In genomic region chr17:27322690-27323508, GRCh38 we compare ENCODE assay signal across 13 cellular contexts. TPM values are rescaled to one million over a fixed set of nuclear protein-coding genes. Genes with fewer than 3 reads are reported as not detected.
DNase-seq lines count a peak whose midpoint lies in the region; ATAC-seq, FAIRE-seq and TF ChIP-seq lines count a peak whose summit lies in the region.
"Had no signal": no experiment of that assay in that cellular context is flagged by ENCODE, and none has a peak within 500 bp of the region (broad histone marks: within the 10 kb centered on the region; RNA-seq: fewer than 3 reads in every experiment).

No MANE protein-coding gene starts in this region.

- TF ChIP-seq RAD21 in H1 (IDR thresholded peaks at IDR 0.05 in 1 of 2, conservative IDR thresholded peaks at IDR 0.05 in 1 of 2; ENCODE audit: low read depth in 2 of 2, low read length in 2 of 2): no peak

- H3K4me1 Mint-ChIP-seq in nephron: peaks cover 53% of the 10 kb centered on the region
- no peaks in the 10 kb centered on the region for H3K4me1 Mint-ChIP-seq in activated T-cell treated with anti-CD3 and anti-CD28 coated beads, Interleukin-2, amount 50 U/mL, for 72 hours (ENCODE audit: low read depth)

- no peak overlapping the region for H3K9ac ChIP-seq in H1 (replicated peaks in 1 of 4; ENCODE audit: extremely low read depth in 1 of 4, low read depth in 3 of 4, low read length in 3 of 4)

- H3K9me3 Mint-ChIP-seq in nephron: no peaks in the 10 kb centered on the region
- no peaks in the 10 kb centered on the region for H3K9me3 Mint-ChIP-seq in activated T-cell treated with anti-CD3 and anti-CD28 coated beads, Interleukin-2, amount 50 U/mL, for 72 hours
- H3K9me3 Mint-ChIP-seq: stimulated activated naive CD8-positive, alpha-beta T cell treated with anti-CD3 and anti-CD28 coated beads, Interleukin-15, Interleukin-2, amounts not matched to agents 100 ng/mL and 50 ng/mL, for 24 hours had no signal

- H2BK20ac ChIP-seq in H1 (ENCODE audit: low read length): no peak overlapping the region

- H3K14ac ChIP-seq in H1 (ENCODE audit: insufficient read length): no peak overlapping the region

- H2BK120ac ChIP-seq in H1 (replicated peaks; ENCODE audit: low read depth, low read length): no peak overlapping the region

- peak overlapping the region; percentile 13 to 56 (median 34) for H3K27ac Mint-ChIP-seq in nephron
- no peak overlapping the region for H3K27ac Mint-ChIP-seq in activated T-cell treated with anti-CD3 and anti-CD28 coated beads, Interleukin-2, amount 50 U/mL, for 72 hours
- H3K27ac Mint-ChIP-seq: stimulated activated naive CD8-positive, alpha-beta T cell treated with anti-CD3 and anti-CD28 coated beads, Interleukin-15, Interleukin-2, amounts not matched to agents 100 ng/mL and 50 ng/mL, for 24 hours had no signal

- no peak overlapping the region for H4K91ac ChIP-seq in H1 (replicated peaks; ENCODE audit: insufficient read length, low read length)

- H3K4me2 ChIP-seq in H1 (ENCODE audit: insufficient read depth in 1 of 2, low read depth in 2 of 2, low read length in 2 of 2): no peak overlapping the region
- H3K4me2 ChIP-seq: smooth muscle cell had no signal

- H4K5ac ChIP-seq in H1 (ENCODE audit: insufficient read length, low read depth, low read length): no peak overlapping the region

- no peak for TF ChIP-seq EP300 in H1 (IDR thresholded peaks at IDR 0.05; ENCODE audit: borderline replicate concordance in 1 of 2, low read depth in 2 of 2, low read length in 2 of 2)

- DNase-seq in left ventricle myocardium inferior (no peak), cardiac septum (ENCODE audit: low spot score) (no peak), H1 (ENCODE audit: low read depth in 1 of 2, low spot score in 2 of 2) (peak in 1 of 2 experiments; percentile 33), vagina (ENCODE audit: extremely low spot score in 2 of 2) (no peak), amygdala (lab: John Stamatoyannopoulos, UW) (no peak), NCI-H1436 treated with DMSO at 0.1 percent for 48 hours (lab: John Stamatoyannopoulos, UW) (no peak)
- no peak for DNase-seq in activated T-cell treated with anti-CD3 and anti-CD28 coated beads, Interleukin-2, amount 50 U/mL, for 72 hours
- DNase-seq: activated naive CD4-positive, alpha-beta T cell treated with Interleukin-2 at 50 U/mL for 16 hours; NCI-H187 treated with DMSO at 0.1 percent for 48 hours; NCI-H524 treated with DMSO at 0.1 percent for 48 hours had no signal

- CTCF ChIA-PET in H1 (lab: Charles Lee; ENCODE audit: partially characterized antibody): interaction anchor here (0.8 to 1.3 kb wide), 4 partner anchors 9 to 86 kb away, joined by 3 to 4 read pairs (median 4); no protein-coding TSS in a partner anchor

- H3K27me3 Mint-ChIP-seq in nephron (ENCODE audit: low read depth): no peaks in the 10 kb centered on the region
- peaks cover 7% of the 10 kb centered on the region for H3K27me3 Mint-ChIP-seq in activated T-cell treated with anti-CD3 and anti-CD28 coated beads, Interleukin-2, amount 50 U/mL, for 72 hours (ENCODE audit: low read depth)
- H3K27me3 Mint-ChIP-seq: stimulated activated naive CD8-positive, alpha-beta T cell treated with anti-CD3 and anti-CD28 coated beads, Interleukin-15, Interleukin-2, amounts not matched to agents 100 ng/mL and 50 ng/mL, for 24 hours had no signal

- no peak overlapping the region for H2AK5ac ChIP-seq in H1 (ENCODE audit: low read depth, low read length)

- H3K36me3 ChIP-seq in left ventricle myocardium inferior (no peaks in the 10 kb centered on the region), H1 (ENCODE audit: control insufficient read depth in 2 of 4, insufficient read depth in 4 of 4, low read length in 3 of 4) (peaks cover 0 to 7% (median 0%) of the 10 kb centered on the region in 4 experiments; a peak in 2 of 8 replicates), vagina (peaks cover 0 to 3% of the 10 kb centered on the region in 2 donors)

- peaks cover 22% of the 10 kb centered on the region for H3K36me3 Mint-ChIP-seq in nephron (ENCODE audit: low read depth)
- peaks cover 3% of the 10 kb centered on the region in 2 donors for H3K36me3 Mint-ChIP-seq in activated T-cell treated with anti-CD3 and anti-CD28 coated beads, Interleukin-2, amount 50 U/mL, for 72 hours (ENCODE audit: insufficient read depth in 2 of 2)

- POLR2A ChIA-PET in H1 (lab: Charles Lee; ENCODE audit: partially characterized antibody): interaction anchor here (0.6 to 2.3 kb wide), 5 partner anchors 17 to 31 kb away, joined by 3 to 8 read pairs (median 4); partner anchors contain the start of gene WSB1

- WGBS in H1 (ENCODE audit: extremely low coverage in 1 of 2, insufficient coverage in 1 of 2, insufficient read length in 1 of 2, insufficient replicate concordance in 2 of 2, low coverage in 1 of 2, low lambda C conversion rate in 2 of 2, missing lambda C conversion rate in 1 of 2), 2 experiments: 85% methylated on average over 4 of the region's 4 CpGs; no CpG with 5 or more reads in 1 of the 2 experiments

- H3K4me3 ChIP-seq in left ventricle myocardium inferior: no peak overlapping the region
- no peak overlapping the region for H3K4me3 ChIP-seq in H1 (ENCODE audit: extremely low read depth in 1 of 4, insufficient read depth in 2 of 4, low read depth in 3 of 4, low read length in 4 of 4)
- no peak overlapping the region for H3K4me3 ChIP-seq in vagina
- H3K4me3 ChIP-seq: smooth muscle cell had no signal

- no peaks in the 10 kb centered on the region for H4K20me1 ChIP-seq in H1 (replicated peaks in 1 of 2; ENCODE audit: control insufficient read depth in 1 of 2, insufficient read depth in 2 of 2, low read length in 2 of 2)

- H4K8ac ChIP-seq in H1 (ENCODE audit: extremely low read depth, insufficient read depth, low read length): no peak overlapping the region

- no peak for ATAC-seq in activated T-cell treated with anti-CD3 and anti-CD28 coated beads, Interleukin-2, amount 50 U/mL, for 72 hours (replicated peaks in 1 of 2)

- H3K27me3 ChIP-seq in left ventricle myocardium inferior (ENCODE audit: low read depth) (no peaks in the 10 kb centered on the region), H1 (replicated peaks in 1 of 4; ENCODE audit: control insufficient read depth in 3 of 4, extremely low read depth in 1 of 4, insufficient read depth in 3 of 4, low read length in 3 of 4) (no peaks in the 10 kb centered on the region), vagina (no peaks in the 10 kb centered on the region)

- H3K79me1 ChIP-seq in H1 (ENCODE audit: low read depth, low read length): no peaks in the 10 kb centered on the region

- no peak overlapping the region for H3K4me3 Mint-ChIP-seq in nephron
- no peak overlapping the region for H3K4me3 Mint-ChIP-seq in activated T-cell treated with anti-CD3 and anti-CD28 coated beads, Interleukin-2, amount 50 U/mL, for 72 hours
- H3K4me3 Mint-ChIP-seq: stimulated activated naive CD8-positive, alpha-beta T cell treated with anti-CD3 and anti-CD28 coated beads, Interleukin-15, Interleukin-2, amounts not matched to agents 100 ng/mL and 50 ng/mL, for 24 hours had no signal

- no peak overlapping the region for H3K56ac ChIP-seq in H1 (replicated peaks; ENCODE audit: insufficient read length, low read depth, low read length)

- TF ChIP-seq CTCF in left ventricle myocardium inferior (IDR thresholded peaks at IDR 0.05; ENCODE audit: borderline replicate concordance) (no peak), H1 (IDR thresholded peaks at IDR 0.05; ENCODE audit: control extremely low read depth in 1 of 3, insufficient read depth in 1 of 3, low read depth in 1 of 3, low read length in 3 of 3) (no peak), nephron (IDR thresholded peaks at IDR 0.05; ENCODE audit: unreplicated experiment in 3 of 3) (no peak), vagina (IDR thresholded peaks at IDR 0.05) (no peak)

- H3K79me2 ChIP-seq in H1 (ENCODE audit: control insufficient read depth in 1 of 2, insufficient read depth in 2 of 2, low read length in 2 of 2): no peaks in the 10 kb centered on the region

- H2BK12ac ChIP-seq in H1 (ENCODE audit: low read depth, low read length): no peak overlapping the region

- no peak for TF ChIP-seq POLR2A in H1 (IDR thresholded peaks at IDR 0.05; ENCODE audit: control extremely low read depth in 1 of 2, low read depth in 2 of 2, low read length in 2 of 2)
- TF ChIP-seq POLR2A in vagina (IDR thresholded peaks at IDR 0.05): no peak

- H3K23me2 ChIP-seq in H1 (ENCODE audit: low read depth, low read length): no peaks in the 10 kb centered on the region

- peak overlapping the region; percentile 75 for H3K27ac ChIP-seq in left ventricle myocardium inferior (replicated peaks)
- H3K27ac ChIP-seq in H1 (ENCODE audit: low read depth, low read length): no peak overlapping the region
- H3K27ac ChIP-seq in vagina: peak overlapping the region; percentile 47

- H2BK15ac ChIP-seq in H1 (ENCODE audit: low read length): no peak overlapping the region

- H3K18ac ChIP-seq in H1 (ENCODE audit: extremely low read depth, low read length): no peak overlapping the region

- H3K4me1 ChIP-seq in left ventricle myocardium inferior: peaks cover 73% of the 10 kb centered on the region
- H3K4me1 ChIP-seq in H1 (replicated peaks in 1 of 4; ENCODE audit: control insufficient read depth in 3 of 4, insufficient read depth in 4 of 4, low read length in 3 of 4): peaks cover 0 to 1% (median 0%) of the 10 kb centered on the region in 4 experiments; a peak in 1 of 7 replicates
- peaks cover 41% of the 10 kb centered on the region for H3K4me1 ChIP-seq in vagina

- no peak for FAIRE-seq in H1 (lab: Jason Lieb, UNC)

- no peak overlapping the region for H3K4ac ChIP-seq in H1 (replicated peaks; ENCODE audit: insufficient read length, low read depth, low read length)

- no peaks in the 10 kb centered on the region for H3K9me3 ChIP-seq in left ventricle myocardium inferior (replicated peaks)
- H3K9me3 ChIP-seq in H1 (ENCODE audit: insufficient read depth in 2 of 2, low read depth in 1 of 2, low read length in 1 of 2): no peaks in the 10 kb centered on the region
- H3K9me3 ChIP-seq in vagina: no peaks in the 10 kb centered on the region

- no peak overlapping the region for H2BK5ac ChIP-seq in H1 (ENCODE audit: low read depth, low read length)

- intact Hi-C loops in left ventricle myocardium inferior (cut with micrococcal nuclease) (no loop called here), cardiac septum (cut with DNase I) (no loop called here), vagina (cut with DNase I) (no loop called here)

- H3K23ac ChIP-seq in H1 (ENCODE audit: insufficient read length): no peak overlapping the region

- H2AFZ ChIP-seq in H1 (ENCODE audit: low read length): no peak overlapping the region

RNA-seq across cellular contexts. Expression of gene WSB1, which starts 29.0 kb away (rescaled TPM):
- total RNA-seq in left ventricle myocardium inferior (53.3 TPM), cardiac septum (94.1 TPM), vagina (158 TPM)
- 101 and 113 TPM in 2 replicates for total RNA-seq in H1 (2021; fragmentation: NEBNext Ultra II Directional; extraction: Animal tissue kit (Norgen Biotek cat#: 25700))
- polyA plus RNA-seq in H1 (2011; rRNA removed): 140 and 261 TPM in 2 replicates
- polyA plus RNA-seq in H1 (2011; cell fraction: cytosol; rRNA removed): 182 TPM
- 463 TPM for polyA plus RNA-seq in H1 (2011; cell fraction: nucleus; rRNA removed)
- polyA plus RNA-seq in H1 (2012, experiment 1 of 2): 96.0 to 127 TPM (median 113 TPM) in 4 replicates
- 29.4 TPM for polyA plus RNA-seq in H1 (2012, experiment 2 of 2)
- 74.6 TPM for polyA plus RNA-seq in H1 (2013, experiment 1 of 2)
- polyA plus RNA-seq in H1 (2013, experiment 2 of 2): 66.1 TPM
- 59.7 and 102 TPM in 2 replicates for polyA minus RNA-seq in H1 (2011; rRNA and poly(A)+ RNA removed)
- 76.1 TPM for polyA minus RNA-seq in H1 (2011; cell fraction: cytosol; rRNA and poly(A)+ RNA removed)
- polyA minus RNA-seq in H1 (2011; cell fraction: nucleus; rRNA and poly(A)+ RNA removed): 120 TPM
- 100 to 1,000 TPM; 104 to 126 TPM for total RNA-seq in activated T-cell treated with anti-CD3 and anti-CD28 coated beads, Interleukin-2, amount 50 U/mL, for 72 hours
